ENCODE assay signal across 32 cellular contexts in the genomic region with DNA sequence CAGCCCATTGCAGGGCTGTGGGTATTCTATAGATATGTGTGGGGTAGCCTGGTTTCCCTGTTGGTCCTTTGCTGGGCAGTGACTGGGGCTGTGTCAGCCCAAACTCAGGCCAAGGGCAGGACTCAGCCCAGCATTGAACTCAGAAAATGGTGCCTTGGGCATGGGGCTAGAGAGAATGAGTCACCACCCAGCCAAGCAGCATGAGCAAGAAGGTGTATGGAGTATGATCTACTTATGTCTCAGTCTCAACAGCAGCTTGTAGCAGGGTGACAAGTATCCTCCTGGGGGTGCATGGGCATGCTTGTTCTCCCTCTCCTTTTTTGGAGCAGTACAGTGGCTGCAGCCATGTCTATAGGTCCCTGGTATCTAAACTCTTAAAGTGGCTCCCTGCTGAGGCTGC. TPM values are rescaled to one million over a fixed set of nuclear protein-coding genes. Genes with fewer than 3 reads are reported as not detected.
"Had no signal": no experiment of that assay in that cellular context is flagged by ENCODE, and none has a peak within 500 bp of the region (broad histone marks: within the 10 kb centered on the region; RNA-seq: fewer than 3 reads in every experiment).

No MANE protein-coding gene starts in this region.

- H3K4me3 Mint-ChIP-seq: activated B cell treated with CpG ODN at 0.5 μM for 24 hours; activated CD4-positive, alpha-beta T cell treated with anti-CD3 and anti-CD28 coated beads, Interleukin-2, amount 10 ng/mL, durations not matched to agents 24 days and 14 days; activated CD8-positive, alpha-beta memory T cell treated with anti-CD3 and anti-CD28 coated beads, Interleukin-2, amount 10 ng/mL, durations not matched to agents 7 days and 5 days; activated naive CD8-positive, alpha-beta T cell treated with anti-CD3 and anti-CD28 coated beads, Interleukin-2, amount 50 U/mL, for 24 hours; activated T-cell treated with anti-CD3 and anti-CD28 coated beads, Interleukin-2, amount 50 U/mL, for 24 hours; activated T-helper 1 cell treated with anti-CD3 and anti-CD28 coated beads, Interleukin-12 subunit alpha, Interleukin-12 subunit beta, Interleukin-2, Interleukin-4 antibody, amounts not matched to agents 30 ng/mL and 10 ng/mL and 1 ng/mL, durations not matched to agents 14 hours and 24 hours and 36 hours; brain; T-helper 17 cell had no signal

- ATAC-seq: activated CD8-positive, alpha-beta memory T cell treated with anti-CD3 and anti-CD28 coated beads, Interleukin-2, amount 10 ng/mL, durations not matched to agents 7 days and 5 days; activated naive CD4-positive, alpha-beta T cell treated with anti-CD3 and anti-CD28 coated beads, Interleukin-2, amount 50 U/mL, for 72 hours; activated naive CD8-positive, alpha-beta T cell treated with anti-CD3 and anti-CD28 coated beads, Interleukin-2, amount 50 U/mL, for 24 hours; K562; T-helper 17 cell had no signal

- H3K27ac Mint-ChIP-seq: activated B cell treated with CpG ODN at 0.5 μM for 24 hours; activated CD4-positive, alpha-beta T cell treated with anti-CD3 and anti-CD28 coated beads, Interleukin-2, amount 10 ng/mL, durations not matched to agents 24 days and 14 days; activated CD8-positive, alpha-beta memory T cell treated with anti-CD3 and anti-CD28 coated beads, Interleukin-2, amount 10 ng/mL, durations not matched to agents 7 days and 5 days; activated naive CD4-positive, alpha-beta T cell treated with anti-CD3 and anti-CD28 coated beads, Interleukin-2, amount 50 U/mL, for 72 hours; activated naive CD8-positive, alpha-beta T cell treated with anti-CD3 and anti-CD28 coated beads, Interleukin-2, amount 50 U/mL, for 24 hours; activated T-cell treated with anti-CD3 and anti-CD28 coated beads, Interleukin-2, amount 50 U/mL, for 24 hours; activated T-helper 1 cell treated with anti-CD3 and anti-CD28 coated beads, Interleukin-12 subunit alpha, Interleukin-12 subunit beta, Interleukin-2, Interleukin-4 antibody, amounts not matched to agents 30 ng/mL and 10 ng/mL and 1 ng/mL, durations not matched to agents 14 hours and 24 hours and 36 hours; brain; T-helper 17 cell had no signal

- H3K4me1 Mint-ChIP-seq: activated B cell treated with CpG ODN at 0.5 μM for 24 hours; activated CD4-positive, alpha-beta T cell treated with anti-CD3 and anti-CD28 coated beads, Interleukin-2, amount 10 ng/mL, durations not matched to agents 24 days and 14 days; activated CD8-positive, alpha-beta memory T cell treated with anti-CD3 and anti-CD28 coated beads, Interleukin-2, amount 10 ng/mL, durations not matched to agents 7 days and 5 days; activated naive CD8-positive, alpha-beta T cell treated with anti-CD3 and anti-CD28 coated beads, Interleukin-2, amount 50 U/mL, for 24 hours; brain; T-helper 17 cell had no signal

- H3K36me3 Mint-ChIP-seq: brain had no signal

- H3K27me3 Mint-ChIP-seq: activated B cell treated with CpG ODN at 0.5 μM for 24 hours; activated CD8-positive, alpha-beta memory T cell treated with anti-CD3 and anti-CD28 coated beads, Interleukin-2, amount 10 ng/mL, durations not matched to agents 7 days and 5 days; activated naive CD8-positive, alpha-beta T cell treated with anti-CD3 and anti-CD28 coated beads, Interleukin-2, amount 50 U/mL, for 24 hours; activated T-cell treated with anti-CD3 and anti-CD28 coated beads, Interleukin-2, amount 50 U/mL, for 24 hours; T-helper 17 cell had no signal

- DNase-seq: activated B cell treated with CpG ODN at 0.5 μM for 24 hours; activated CD4-positive, alpha-beta T cell treated with anti-CD3 and anti-CD28 coated beads for 1 hour; activated CD4-positive, alpha-beta T cell treated with anti-CD3 and anti-CD28 coated beads, Interleukin-2, amount 10 ng/mL, durations not matched to agents 24 days and 14 days; activated CD4-positive, alpha-beta T cell treated with anti-CD3 and anti-CD28 coated beads, Interleukin-2, amount 50 U/mL, for 48 hours; activated CD8-positive, alpha-beta memory T cell treated with anti-CD3 and anti-CD28 coated beads, Interleukin-2, amount 10 ng/mL, durations not matched to agents 7 days and 5 days; activated effector memory CD4-positive, alpha-beta T cell treated with Interleukin-2 at 50 U/mL for 16 hours; activated naive CD4-positive, alpha-beta T cell treated with Interleukin-2 at 50 U/mL for 16 hours; activated naive CD8-positive, alpha-beta T cell treated with anti-CD3 and anti-CD28 coated beads, Interleukin-2, amount 50 U/mL, for 24 hours; activated T-cell treated with anti-CD3 and anti-CD28 coated beads, Interleukin-2, amount 50 U/mL, for 24 hours; amniotic stem cell; Karpas-422; NCI-H1092; NCI-H1417 treated with DMSO at 0.1 percent for 48 hours; NCI-H1694; NCI-H2029; NCI-H2107; NCI-H2171 treated with DMSO at 0.1 percent for 48 hours; NCI-H226; NCI-H510A; NCI-H526 treated with DMSO at 0.1 percent for 48 hours; NCI-H82; OCI-M1; SIG-M5; T-helper 17 cell; T-helper 9 cell had no signal

- H3K4me3 ChIP-seq: cardiac muscle cell, K562 had no signal

- H3K27ac ChIP-seq: cardiac muscle cell had no signal

- FAIRE-seq: astrocyte, K562, RCC 7860 had no signal

- H3K27me3 ChIP-seq: cardiac muscle cell had no signal

- H3K36me3 ChIP-seq: cardiac muscle cell had no signal

RNA-seq across cellular contexts. Expression of gene STK31, which starts 32.0 kb away (rescaled TPM):
- total RNA-seq: activated CD4-positive, alpha-beta T cell treated with anti-CD3 and anti-CD28 coated beads, Interleukin-2, amount 10 ng/mL, durations not matched to agents 24 days and 14 days; activated T-helper 1 cell treated with anti-CD3 and anti-CD28 coated beads, Interleukin-12 subunit alpha, Interleukin-12 subunit beta, Interleukin-2, Interleukin-4 antibody, amounts not matched to agents 30 ng/mL and 10 ng/mL and 1 ng/mL, durations not matched to agents 14 hours and 24 hours and 36 hours had no signal
